ENCODE assay signal across 7 cellular contexts in the genomic region with DNA sequence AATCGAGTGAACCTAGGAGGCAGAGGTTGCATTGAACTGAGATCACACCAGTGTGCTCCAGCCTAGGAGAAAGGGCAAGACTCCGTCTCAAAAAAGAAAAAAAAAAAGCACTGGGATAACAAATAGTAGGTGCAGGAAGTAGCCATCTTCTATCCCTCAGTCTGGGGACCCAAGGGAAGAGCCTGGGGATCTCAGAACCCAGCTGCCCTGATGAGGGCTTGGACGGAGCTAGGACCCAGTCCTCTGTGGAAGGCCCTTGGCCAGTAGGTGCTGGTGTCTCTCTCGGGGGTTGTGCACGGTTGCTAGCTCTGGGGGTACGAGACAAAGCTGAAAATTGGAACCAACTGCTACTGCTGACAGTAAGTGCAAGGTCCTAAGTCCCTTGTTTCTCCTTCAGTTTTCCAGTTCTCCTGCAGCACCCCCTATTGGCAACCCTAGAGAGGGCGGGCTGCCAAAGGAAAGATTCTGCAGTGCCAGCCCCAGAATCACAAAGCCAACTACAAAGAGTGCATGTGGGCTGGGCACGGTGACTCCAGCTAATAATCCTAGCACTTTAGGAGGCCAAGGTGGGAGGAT. TPM values are rescaled to one million over a fixed set of nuclear protein-coding genes. Genes with fewer than 3 reads are reported as not detected.
DNase-seq lines count a peak whose midpoint lies in the region; ATAC-seq and TF ChIP-seq lines count a peak whose summit lies in the region.

No MANE protein-coding gene starts in this region.

- no peaks in the 10 kb centered on the region for H3K79me2 ChIP-seq in neural progenitor cell (ENCODE audit: low read depth)

- peak; percentile 39 for DNase-seq in NCI-H1092 (lab: John Stamatoyannopoulos, UW)
- DNase-seq in activated CD8-positive, alpha-beta T cell treated with anti-CD3 and anti-CD28 coated beads, Interleukin-2, amount 10 ng/mL, durations not matched to agents 7 days and 5 days: peak; percentile 61
- DNase-seq in fibroblast of pulmonary artery (ENCODE audit: low read depth): peak; percentile 67
- DNase-seq in neural progenitor cell (ENCODE audit: low spot score): peak; percentile 58

- no peak overlapping the region for H2AFZ ChIP-seq in neural progenitor cell (replicated peaks)

- H3K9me3 ChIP-seq in neural progenitor cell (ENCODE audit: low read depth): no peaks in the 10 kb centered on the region

- H3K27me3 ChIP-seq in neural progenitor cell: no peaks in the 10 kb centered on the region

- no peak overlapping the region for H3K27ac ChIP-seq in neural progenitor cell

- H3K36me3 Mint-ChIP-seq in activated CD8-positive, alpha-beta T cell treated with anti-CD3 and anti-CD28 coated beads, Interleukin-2, amount 10 ng/mL, durations not matched to agents 7 days and 5 days (ENCODE audit: low read depth): peaks cover 3% of the 10 kb centered on the region
- peaks cover 14% of the 10 kb centered on the region for H3K36me3 Mint-ChIP-seq in neural progenitor cell

- no peaks in the 10 kb centered on the region for H3K4me1 ChIP-seq in neural progenitor cell

- H3K9ac ChIP-seq in neural progenitor cell: no peak overlapping the region

- no peak overlapping the region for H3K4me2 ChIP-seq in neural progenitor cell

- peaks cover 2% of the 10 kb centered on the region for H3K4me1 Mint-ChIP-seq in activated CD8-positive, alpha-beta T cell treated with anti-CD3 and anti-CD28 coated beads, Interleukin-2, amount 10 ng/mL, durations not matched to agents 7 days and 5 days (ENCODE audit: low read depth)
- peaks cover 8% of the 10 kb centered on the region for H3K4me1 Mint-ChIP-seq in neural progenitor cell

- H3K4me3 Mint-ChIP-seq in activated CD8-positive, alpha-beta T cell treated with anti-CD3 and anti-CD28 coated beads, Interleukin-2, amount 10 ng/mL, durations not matched to agents 7 days and 5 days: no peak overlapping the region
- H3K4me3 Mint-ChIP-seq in neural progenitor cell: no peak overlapping the region

- TF ChIP-seq CTCF in GM12873 (IDR thresholded peaks at IDR 0.05; ENCODE audit: insufficient read depth, low read depth, low read length, missing control alignments) (peak; percentile 78), fibroblast of pulmonary artery (IDR thresholded peaks at IDR 0.05; ENCODE audit: low read length, missing control alignments) (peak; percentile 72), neural progenitor cell (IDR thresholded peaks at IDR 0.05) (peak; percentile 76)

- no peaks in the 10 kb centered on the region for H4K20me1 ChIP-seq in neural progenitor cell (ENCODE audit: low read depth)

- H3K27ac Mint-ChIP-seq in activated CD8-positive, alpha-beta T cell treated with anti-CD3 and anti-CD28 coated beads, Interleukin-2, amount 10 ng/mL, durations not matched to agents 7 days and 5 days: no peak overlapping the region
- H3K27ac Mint-ChIP-seq in neural progenitor cell: peak overlapping the region; percentile 37

- H3K36me3 ChIP-seq in neural progenitor cell: peaks cover 7% of the 10 kb centered on the region

- CTCF ChIA-PET in activated CD8-positive, alpha-beta T cell treated with anti-CD3 and anti-CD28 coated beads, Interleukin-2, amount 10 ng/mL, durations not matched to agents 7 days and 5 days (lab: Charles Lee): interaction anchor here (0.8 to 2.9 kb wide), 5 partner anchors 17 to 275 kb away, joined by 3 to 16 read pairs (median 5); no protein-coding TSS in a partner anchor

- peaks cover 3% of the 10 kb centered on the region for H3F3A ChIP-seq in neural progenitor cell (ENCODE audit: low read depth)

- peak; percentile 39 for ATAC-seq in activated CD8-positive, alpha-beta T cell treated with anti-CD3 and anti-CD28 coated beads, Interleukin-2, amount 10 ng/mL, durations not matched to agents 7 days and 5 days
- ATAC-seq in HG03565 (IDR thresholded peaks at IDR 0.05; ENCODE audit: unreplicated experiment): no peak
- ATAC-seq in GM21529 (IDR thresholded peaks at IDR 0.05; ENCODE audit: unreplicated experiment): no peak

- no peaks in the 10 kb centered on the region for H3K27me3 Mint-ChIP-seq in activated CD8-positive, alpha-beta T cell treated with anti-CD3 and anti-CD28 coated beads, Interleukin-2, amount 10 ng/mL, durations not matched to agents 7 days and 5 days (ENCODE audit: low read depth)
- no peaks in the 10 kb centered on the region for H3K27me3 Mint-ChIP-seq in neural progenitor cell (ENCODE audit: insufficient read depth, low read depth)

- POLR2A ChIA-PET in activated CD8-positive, alpha-beta T cell treated with anti-CD3 and anti-CD28 coated beads, Interleukin-2, amount 10 ng/mL, durations not matched to agents 7 days and 5 days (lab: Charles Lee): no interaction called here

- H3K9me3 Mint-ChIP-seq in activated CD8-positive, alpha-beta T cell treated with anti-CD3 and anti-CD28 coated beads, Interleukin-2, amount 10 ng/mL, durations not matched to agents 7 days and 5 days (ENCODE audit: insufficient read depth): no peaks in the 10 kb centered on the region
- no peaks in the 10 kb centered on the region for H3K9me3 Mint-ChIP-seq in neural progenitor cell

- H3K4me3 ChIP-seq in fibroblast of pulmonary artery (replicated peaks; ENCODE audit: low read depth, low read length): no peak overlapping the region
- H3K4me3 ChIP-seq in neural progenitor cell: no peak overlapping the region

RNA-seq across cellular contexts. Expression of gene KIF1B, which starts 57.6 kb away (rescaled TPM):
- 1 to 10 TPM; 9.2 to 9.6 TPM for total RNA-seq in activated CD8-positive, alpha-beta T cell treated with anti-CD3 and anti-CD28 coated beads, Interleukin-2, amount 10 ng/mL, durations not matched to agents 7 days and 5 days
- 49.8 and 52.0 TPM in 2 replicates for total RNA-seq in neural progenitor cell (ENCODE audit: low replicate concordance)
